In genomic region chr2:143175435-143175834, GRCh38 we compare ENCODE assay signal across 21 cellular contexts. TPM values are rescaled to one million over a fixed set of nuclear protein-coding genes. Genes with fewer than 3 reads are reported as not detected.
DNase-seq lines count a peak whose midpoint lies in the region; ATAC-seq lines count a peak whose summit lies in the region.
"Had no signal": no experiment of that assay in that cellular context is flagged by ENCODE, and none has a peak within 500 bp of the region (broad histone marks: within the 10 kb centered on the region; RNA-seq: fewer than 3 reads in every experiment).

No MANE protein-coding gene starts in this region.

- no peaks in the 10 kb centered on the region for H3K27me3 ChIP-seq in trophoblast cell (ENCODE audit: insufficient read depth, low read length)
- H3K27me3 ChIP-seq: gastroesophageal sphincter, Peyer's patch, testis had no signal

- no peak overlapping the region for H2BK12ac ChIP-seq in trophoblast cell (ENCODE audit: low read length)

- no peak overlapping the region for H3K27ac ChIP-seq in trophoblast cell (ENCODE audit: low read depth, low read length)
- H3K27ac ChIP-seq: gastroesophageal sphincter, GM23248, prostate gland, SJSA1, testis had no signal

- H3K23ac ChIP-seq in trophoblast cell (ENCODE audit: low read length), result no peak overlapping the region

- no peak overlapping the region for H2BK120ac ChIP-seq in trophoblast cell (ENCODE audit: insufficient read depth, low read length, poor library complexity)

- no peak overlapping the region for H3K9ac ChIP-seq in trophoblast cell (ENCODE audit: low read length)
- H3K9ac ChIP-seq: GM23248 had no signal

- CTCF ChIA-PET in activated CD4-positive, alpha-beta memory T cell treated with anti-CD3 and anti-CD28 coated beads, Interleukin-2, amount 10 ng/mL, durations not matched to agents 7 days and 5 days (lab: Charles Lee), result no interaction called here

- no peak overlapping the region for H2AK5ac ChIP-seq in trophoblast cell (ENCODE audit: low read length)

- no peaks in the 10 kb centered on the region for H3K27me3 Mint-ChIP-seq in activated CD4-positive, alpha-beta memory T cell treated with anti-CD3 and anti-CD28 coated beads, Interleukin-2, amount 10 ng/mL, durations not matched to agents 7 days and 5 days
- no peaks in the 10 kb centered on the region for H3K27me3 Mint-ChIP-seq in effector memory CD8-positive, alpha-beta T cell

- peaks cover 4% of the 10 kb centered on the region for H3K9me3 Mint-ChIP-seq in activated CD4-positive, alpha-beta memory T cell treated with anti-CD3 and anti-CD28 coated beads, Interleukin-2, amount 10 ng/mL, durations not matched to agents 7 days and 5 days
- H3K9me3 Mint-ChIP-seq in effector memory CD8-positive, alpha-beta T cell, result no peaks in the 10 kb centered on the region

- no peaks in the 10 kb centered on the region for H3K4me1 ChIP-seq in trophoblast cell (ENCODE audit: control insufficient read depth in 1 of 2, insufficient read depth in 2 of 2, low read length in 2 of 2)
- H3K4me1 ChIP-seq: gastroesophageal sphincter, Peyer's patch, prostate gland, SJSA1, testis had no signal

- H3K36me3 Mint-ChIP-seq in activated CD4-positive, alpha-beta memory T cell treated with anti-CD3 and anti-CD28 coated beads, Interleukin-2, amount 10 ng/mL, durations not matched to agents 7 days and 5 days (ENCODE audit: low read depth), result peaks cover 50% of the 10 kb centered on the region
- H3K36me3 Mint-ChIP-seq in effector memory CD8-positive, alpha-beta T cell (ENCODE audit: insufficient read depth), result peaks cover 2% of the 10 kb centered on the region

- no peak overlapping the region for H2BK5ac ChIP-seq in trophoblast cell (ENCODE audit: low read depth, low read length, poor library complexity)

- H3K27ac Mint-ChIP-seq in activated CD4-positive, alpha-beta memory T cell treated with anti-CD3 and anti-CD28 coated beads, Interleukin-2, amount 10 ng/mL, durations not matched to agents 7 days and 5 days, result peak overlapping the region; percentile 16
- peak overlapping the region; percentile 6 to 21 for H3K27ac Mint-ChIP-seq in effector memory CD8-positive, alpha-beta T cell
- H3K27ac Mint-ChIP-seq: WTC11 had no signal

- peak; percentile 0 for DNase-seq in stimulated activated naive CD4-positive, alpha-beta T cell treated with Interleukin-2 at 50 U/mL for 16 hours (lab: John Stamatoyannopoulos, UW)
- DNase-seq in stimulated activated naive CD4-positive, alpha-beta T cell (lab: John Stamatoyannopoulos, UW), result no peak
- DNase-seq in activated CD4-positive, alpha-beta memory T cell treated with anti-CD3 and anti-CD28 coated beads, Interleukin-2, amount 10 ng/mL, durations not matched to agents 7 days and 5 days, result no peak
- DNase-seq in effector memory CD8-positive, alpha-beta T cell, result no peak
- DNase-seq in sciatic nerve (ENCODE audit: low spot score) (no peak), trophoblast cell (no peak), NCI-H2029 (lab: John Stamatoyannopoulos, UW) (no peak)
- DNase-seq: COR-L47; GM23248; Karpas-422; kidney glomerular epithelial cell; NCI-H1048; NCI-H1930; NK-92 treated with Interleukin-12 subunit alpha and Interleukin-12 subunit beta, amount 100 ng/mL, for 24 hours; Peyer's patch; testis had no signal

- no peak overlapping the region for H3K4me2 ChIP-seq in trophoblast cell (ENCODE audit: low read length)

- intact Hi-C loops in sciatic nerve (cut with DNase I), result no loop called here

- H4K91ac ChIP-seq in trophoblast cell (ENCODE audit: low read depth, low read length), result no peak overlapping the region

- POLR2A ChIA-PET in activated CD4-positive, alpha-beta memory T cell treated with anti-CD3 and anti-CD28 coated beads, Interleukin-2, amount 10 ng/mL, durations not matched to agents 7 days and 5 days (lab: Charles Lee), result interaction anchor here (1.0 kb wide), 2 partner anchors 19 to 47 kb away, joined by 3 read pairs; no protein-coding TSS in a partner anchor

- H4K12ac ChIP-seq in trophoblast cell (ENCODE audit: low read depth, low read length), result no peak overlapping the region

- H3K4me3 Mint-ChIP-seq in activated CD4-positive, alpha-beta memory T cell treated with anti-CD3 and anti-CD28 coated beads, Interleukin-2, amount 10 ng/mL, durations not matched to agents 7 days and 5 days, result no peak overlapping the region
- peak overlapping the region in 1 of 2 donors; percentile 16 for H3K4me3 Mint-ChIP-seq in effector memory CD8-positive, alpha-beta T cell
- H3K4me3 Mint-ChIP-seq: neural crest cell, WTC11 had no signal

- no peak overlapping the region for H3K14ac ChIP-seq in trophoblast cell (ENCODE audit: low read length)

- H3K9me3 ChIP-seq in trophoblast cell (ENCODE audit: insufficient read depth, low read depth, low read length), result no peaks in the 10 kb centered on the region
- H3K9me3 ChIP-seq: Peyer's patch, prostate gland, SJSA1, testis had no signal

- H3K36me3 ChIP-seq in trophoblast cell (ENCODE audit: control insufficient read depth in 1 of 2, insufficient read depth in 2 of 2, low read length in 2 of 2), result no peaks in the 10 kb centered on the region
- H3K36me3 ChIP-seq: gastroesophageal sphincter, Peyer's patch, prostate gland, SJSA1 had no signal

- peak; percentile 46 for ATAC-seq in effector memory CD8-positive, alpha-beta T cell (replicated peaks)
- no peak for ATAC-seq in sciatic nerve
- ATAC-seq: gastroesophageal sphincter, WTC11 had no signal

- H4K8ac ChIP-seq in trophoblast cell (ENCODE audit: low read depth, low read length), result no peak overlapping the region

- no CpG with 5 or more reads among the region's 2 CpGs for WGBS in trophoblast cell (ENCODE audit: extremely low coverage, insufficient coverage, insufficient read length)

- peaks cover 45% of the 10 kb centered on the region for H3K4me1 Mint-ChIP-seq in activated CD4-positive, alpha-beta memory T cell treated with anti-CD3 and anti-CD28 coated beads, Interleukin-2, amount 10 ng/mL, durations not matched to agents 7 days and 5 days
- peaks cover 35 to 56% of the 10 kb centered on the region in 2 donors for H3K4me1 Mint-ChIP-seq in effector memory CD8-positive, alpha-beta T cell (ENCODE audit: low read depth in 2 of 2)
- H3K4me1 Mint-ChIP-seq: neural crest cell had no signal

- H3K4me3 ChIP-seq in trophoblast cell (ENCODE audit: low read depth, low read length), result no peak overlapping the region
- H3K4me3 ChIP-seq: gastroesophageal sphincter, GM23248, Peyer's patch, prostate gland, SJSA1, testis had no signal

- no peaks in the 10 kb centered on the region for H3K79me2 ChIP-seq in trophoblast cell (ENCODE audit: control insufficient read depth, insufficient read depth, low read length, poor library complexity)

- no peaks in the 10 kb centered on the region for H3K79me1 ChIP-seq in trophoblast cell (ENCODE audit: low read length)

- H2AFZ ChIP-seq in trophoblast cell (ENCODE audit: insufficient read depth, low read length, poor library complexity), result no peak overlapping the region
- H2AFZ ChIP-seq: GM23248 had no signal

- no peak overlapping the region for H3K18ac ChIP-seq in trophoblast cell (ENCODE audit: low read length)

- no peak overlapping the region for H3K4ac ChIP-seq in trophoblast cell (ENCODE audit: low read depth, low read length)

RNA-seq across cellular contexts. Expression of gene ARHGAP15, which starts 46.2 kb away (rescaled TPM):
- total RNA-seq in activated CD4-positive, alpha-beta memory T cell treated with anti-CD3 and anti-CD28 coated beads, Interleukin-2, amount 10 ng/mL, durations not matched to agents 7 days and 5 days, result 100 to 1,000 TPM; 167 TPM
- total RNA-seq in sciatic nerve, result 119 TPM
- 0.08 and 0.17 TPM in 2 replicates for polyA plus RNA-seq in trophoblast cell (2013)
- total RNA-seq: GM23248, SJSA1 had no signal
- polyA plus RNA-seq: GM23248 had no signal
